In genomic region chr17:80426671-80427326, GRCh38 we compare ENCODE assay signal across 8 cellular contexts. TPM values are rescaled to one million over a fixed set of nuclear protein-coding genes. Genes with fewer than 3 reads are reported as not detected.
A peak's percentile ranks its signal among the peaks of the same experiment; 100 is the strongest.
DNase-seq lines count a peak whose midpoint lies in the region; ATAC-seq, FAIRE-seq and TF ChIP-seq lines count a peak whose summit lies in the region.

No MANE protein-coding gene starts in this region.

- no peak overlapping the region for H3K4me2 ChIP-seq in PC-3 (ENCODE audit: low read length)

- POLR2A ChIA-PET in PC-3 (lab: Charles Lee; ENCODE audit: unreplicated experiment), result interaction anchor here (0.5 kb wide), 1 partner anchor 197 kb away, joined by 3 read pairs; no protein-coding TSS in a partner anchor

- H3K4me3 Mint-ChIP-seq in natural killer cell, result no peak overlapping the region
- H3K4me3 Mint-ChIP-seq in stimulated activated naive B cell treated with anti-CD40 and anti-IgM and Interleukin-4, amounts not matched to agents 10 μg/mL and 1 μg/mL and 100 μg/mL, for 72 hours, result no peak overlapping the region

- intact Hi-C loops in PC-3 (cut with micrococcal nuclease), result loop anchor here (1.0 to 5.0 kb wide), 2 partner anchors 149 to 546 kb away; no protein-coding TSS in a partner anchor
- intact Hi-C loops in esophagus squamous epithelium (cut with DNase I), result loop anchor here (10.0 kb wide), 1 partner anchor 148 kb away; no protein-coding TSS in a partner anchor
- intact Hi-C loops in natural killer cell (cut with micrococcal nuclease), result loop anchor here (1.0 to 10.0 kb wide), 4 partner anchors 79 to 678 kb away; no protein-coding TSS in a partner anchor

- BruUV-seq in PC-3 (replicated peaks; lab: Mats Ljungman, UMichigan), result no TSS peak

- H3K9me2 ChIP-seq in PC-3 (replicated peaks; ENCODE audit: low read length), result no peaks in the 10 kb centered on the region

- H3K27me3 ChIP-seq in PC-3 (ENCODE audit: low read length) (no peaks in the 10 kb centered on the region), esophagus squamous epithelium (no peaks in the 10 kb centered on the region)

- no peaks in the 10 kb centered on the region for H4K20me1 ChIP-seq in PC-3 (ENCODE audit: low read length)

- no peaks in the 10 kb centered on the region for H3K36me3 ChIP-seq in PC-3 (ENCODE audit: low read depth, low read length)
- peaks cover 0 to 6% (median 0%) of the 10 kb centered on the region in 3 donors for H3K36me3 ChIP-seq in esophagus squamous epithelium

- H3K27ac Mint-ChIP-seq in natural killer cell, result peak overlapping the region in 1 of 2 donors; percentile 71
- H3K27ac Mint-ChIP-seq in stimulated activated naive B cell treated with anti-CD40 and anti-IgM and Interleukin-4, amounts not matched to agents 10 μg/mL and 1 μg/mL and 100 μg/mL, for 72 hours, result peak overlapping the region; percentile 84

- TF ChIP-seq CTCF in PC-3 (conservative IDR thresholded peaks at IDR 0.05; ENCODE audit: low read depth, low read length) (peak; percentile 99), esophagus squamous epithelium (IDR thresholded peaks at IDR 0.05) (peak; percentile 91 to 98 (median 96)), natural killer cell (IDR thresholded peaks at IDR 0.05) (peak; percentile 94)

- H2AFZ ChIP-seq in PC-3 (ENCODE audit: low read length), result no peak overlapping the region

- DNase-seq in GM12891 (ENCODE audit: insufficient read length, low spot score) (peak; percentile 99), HuH-7 (ENCODE audit: low spot score) (peak; percentile 99), PC-3 (peak; percentile 82), activated T-cell treated with anti-CD3 and anti-CD28 coated beads for 4 hours (peak; percentile 86), esophagus squamous epithelium (lab: John Stamatoyannopoulos, UW) (no peak), natural killer cell (peak; percentile 88)
- DNase-seq in stimulated activated naive B cell treated with anti-CD40 and anti-IgM and Interleukin-4, amounts not matched to agents 10 μg/mL and 1 μg/mL and 100 μg/mL, for 72 hours, result peak; percentile 82

- H3K36me3 Mint-ChIP-seq in natural killer cell, result no peaks in the 10 kb centered on the region
- H3K36me3 Mint-ChIP-seq in stimulated activated naive B cell treated with anti-CD40 and anti-IgM and Interleukin-4, amounts not matched to agents 10 μg/mL and 1 μg/mL and 100 μg/mL, for 72 hours, result peaks cover 7 to 8% of the 10 kb centered on the region in 2 donors

- no peaks in the 10 kb centered on the region for H3K79me2 ChIP-seq in PC-3 (ENCODE audit: low read length)

- H3K27me3 Mint-ChIP-seq in natural killer cell (ENCODE audit: low read depth in 2 of 2), result no peaks in the 10 kb centered on the region
- no peaks in the 10 kb centered on the region for H3K27me3 Mint-ChIP-seq in stimulated activated naive B cell treated with anti-CD40 and anti-IgM and Interleukin-4, amounts not matched to agents 10 μg/mL and 1 μg/mL and 100 μg/mL, for 72 hours

- ATAC-seq in PC-3 (peak; percentile 86), natural killer cell (peak; percentile 96 to 97 (median 97)), GM19324 (IDR thresholded peaks at IDR 0.05; ENCODE audit: low FRiP score, unreplicated experiment) (no peak)
- ATAC-seq in stimulated activated naive B cell treated with anti-CD40 and anti-IgM and Interleukin-4, amounts not matched to agents 10 μg/mL and 1 μg/mL and 100 μg/mL, for 72 hours (replicated peaks), result peak; percentile 97

- no peak overlapping the region for H3K9ac ChIP-seq in PC-3 (ENCODE audit: low read length)

- peaks cover 6 to 16% of the 10 kb centered on the region in 2 donors for H3K4me1 Mint-ChIP-seq in natural killer cell
- H3K4me1 Mint-ChIP-seq in stimulated activated naive B cell treated with anti-CD40 and anti-IgM and Interleukin-4, amounts not matched to agents 10 μg/mL and 1 μg/mL and 100 μg/mL, for 72 hours, result peaks cover 29 to 39% of the 10 kb centered on the region in 2 donors

- H3K4me1 ChIP-seq in PC-3 (ENCODE audit: insufficient read depth, low read length) (no peaks in the 10 kb centered on the region; the same call in 1 of the 2 replicates), esophagus squamous epithelium (peaks cover 8 to 34% (median 8%) of the 10 kb centered on the region in 3 donors)

- peak; percentile 99 for FAIRE-seq in GM12891 (lab: Jason Lieb, UNC)

- TF ChIP-seq POLR2A in GM12891 (IDR thresholded peaks at IDR 0.05; ENCODE audit: low read depth, low read length) (no peak), esophagus squamous epithelium (IDR thresholded peaks at IDR 0.05) (no peak)

- H3F3A ChIP-seq in PC-3 (ENCODE audit: low read length, unreplicated experiment), result no peaks in the 10 kb centered on the region

- 38 to 55% methylated on average over 4 to 8 of the region's 24 CpGs for WGBS in esophagus squamous epithelium, 2 donors

- CTCF ChIA-PET in PC-3 (lab: Charles Lee), result interaction anchor here (0.5 to 1.0 kb wide), 6 partner anchors 48 to 414 kb away, joined by 3 to 8 read pairs (median 4); no protein-coding TSS in a partner anchor

- no peak overlapping the region for H3K27ac ChIP-seq in PC-3 (ENCODE audit: low read length)
- no peak overlapping the region for H3K27ac ChIP-seq in esophagus squamous epithelium

- H3K9me3 Mint-ChIP-seq in natural killer cell, result no peaks in the 10 kb centered on the region
- no peaks in the 10 kb centered on the region for H3K9me3 Mint-ChIP-seq in stimulated activated naive B cell treated with anti-CD40 and anti-IgM and Interleukin-4, amounts not matched to agents 10 μg/mL and 1 μg/mL and 100 μg/mL, for 72 hours

- H3K9me3 ChIP-seq in PC-3 (ENCODE audit: low read length) (no peaks in the 10 kb centered on the region), esophagus squamous epithelium (no peaks in the 10 kb centered on the region)

- no peak overlapping the region for H3K4me3 ChIP-seq in PC-3 (ENCODE audit: low read length)
- no peak overlapping the region for H3K4me3 ChIP-seq in esophagus squamous epithelium

TF ChIP-seq in GM12891, 5 proteins besides CTCF, POLR2A, EP300 and RAD21:
- no peak for TF ChIP-seq POU2F2 (IDR thresholded peaks at IDR 0.05; ENCODE audit: low read depth, low read length)
- no peak for TF ChIP-seq PAX5 (IDR thresholded peaks at IDR 0.05; ENCODE audit: insufficient read depth, low read length, severe bottlenecking)
- TF ChIP-seq TAF1 (IDR thresholded peaks at IDR 0.05; ENCODE audit: low read depth, low read length), result no peak
- TF ChIP-seq SPI1 (IDR thresholded peaks at IDR 0.05; ENCODE audit: low read depth, low read length), result no peak
- no peak for TF ChIP-seq POLR2AphosphoS5 (IDR thresholded peaks at IDR 0.05; ENCODE audit: low read depth, low read length)

RNA-seq across cellular contexts. Expression of gene ENDOV, which starts 11.8 kb away (rescaled TPM):
- polyA plus RNA-seq in GM12891 (2012; ENCODE audit: low read depth, missing spikeins), result 9.1 TPM
- total RNA-seq in PC-3 (2014; rRNA removed) (57.9 and 59.3 TPM in 2 replicates), esophagus squamous epithelium (10 to 100 TPM in 3 of 4 donors, 1 to 10 TPM in 1; 7.4 to 16.0 (median 14.5) TPM), natural killer cell (10 to 100 TPM; 17.7 to 24.9 (median 18.8) TPM)

RNA-seq across cellular contexts. Expression of gene NPTX1, which starts 49.6 kb away (rescaled TPM):
- 0.05 TPM for polyA plus RNA-seq in GM12891 (2012; ENCODE audit: low read depth, missing spikeins)
- total RNA-seq in PC-3 (2014; rRNA removed) (0.55 and 4.3 TPM in 2 replicates), esophagus squamous epithelium (under 1 TPM in 2 of 4 donors, not detected in 2; under 0.01 to 0.15 TPM), natural killer cell (1 to 10 TPM; 1.0 to 2.2 (median 2.2) TPM)
